Comparison of ENCODE assay signal across 13 cellular contexts in genomic region chr2:15058015-15058414, GRCh38.
DNase-seq lines count a peak whose midpoint lies in the region; ATAC-seq and TF ChIP-seq lines count a peak whose summit lies in the region.
"Had no signal": no experiment of that assay in that cellular context is flagged by ENCODE, and none has a peak within 500 bp of the region (broad histone marks: within the 10 kb centered on the region; RNA-seq: fewer than 3 reads in every experiment).

No MANE protein-coding gene starts in this region.

- 0 out of 2 replicates have a peak, but pooled peaks have one; percentile 24 for TF ChIP-seq RAD21 in HCT116 (IDR thresholded peaks at IDR 0.05; ENCODE audit: low read depth)

- no peaks in the 10 kb centered on the region for H3K9me3 ChIP-seq in HCT116 (ENCODE audit: control insufficient read depth in 1 of 2, insufficient read depth in 1 of 2, low read depth in 1 of 2, low read length in 2 of 2)
- H3K9me3 ChIP-seq: BLaER1, stomach had no signal

- no peak overlapping the region for H3K9ac ChIP-seq in HCT116 (ENCODE audit: low read length)
- H3K9ac ChIP-seq: BLaER1 had no signal

- ATAC-seq in HCT116 (peak; percentile 87), HG03457 (IDR thresholded peaks at IDR 0.05; ENCODE audit: unreplicated experiment) (no peak), GM19455 (IDR thresholded peaks at IDR 0.05; ENCODE audit: unreplicated experiment) (no peak)
- ATAC-seq: natural killer cell, T-helper 17 cell had no signal

- no peaks in the 10 kb centered on the region for H3K9me2 ChIP-seq in HCT116 (ENCODE audit: insufficient read depth)

- no peak overlapping the region for H3K4me3 ChIP-seq in HCT116 (replicated peaks in 1 of 2; ENCODE audit: low read depth in 1 of 2, low read length in 2 of 2)
- H3K4me3 ChIP-seq: BLaER1, stomach had no signal

- H3K4me1 ChIP-seq in HCT116 (ENCODE audit: control insufficient read depth in 1 of 2, insufficient read depth in 2 of 2, low read length in 2 of 2), result no peaks in the 10 kb centered on the region
- H3K4me1 ChIP-seq: BLaER1, stomach had no signal

- H3K27me3 ChIP-seq in HCT116 (ENCODE audit: insufficient read depth, low read length), result peaks cover 33% of the 10 kb centered on the region
- H3K27me3 ChIP-seq: BLaER1, stomach had no signal

- no TSS peak for BruUV-seq in HCT116 (replicated peaks; lab: Mats Ljungman, UMichigan)

- DNase-seq in NCI-H82 (lab: John Stamatoyannopoulos, UW) (peak; percentile 48), NCI-H82 treated with DMSO at 0.1 percent for 48 hours (lab: John Stamatoyannopoulos, UW; ENCODE audit: unreplicated experiment) (no peak), HCT116 (ENCODE audit: low read depth, low spot score) (peak; percentile 12), RKO (ENCODE audit: low spot score) (peak; percentile 22), nephron progenitor cell (no peak), inferior parietal cortex (ENCODE audit: extremely low spot score) (no peak)
- DNase-seq: effector CD8-positive, alpha-beta T cell; natural killer cell; stomach; T-helper 17 cell had no signal

- H3K27me3 Mint-ChIP-seq in nephron progenitor cell (ENCODE audit: low read depth, poor library complexity), result peaks cover 4% of the 10 kb centered on the region

- intact Hi-C loops in HCT116 (cut with micrococcal nuclease), result no loop called here

- H3K4me2 ChIP-seq in HCT116 (ENCODE audit: low read length), result no peak overlapping the region
- H3K4me2 ChIP-seq: BLaER1 had no signal

- no peak for TF ChIP-seq POLR2A in HCT116 (IDR thresholded peaks at IDR 0.05; ENCODE audit: borderline replicate concordance, extremely low read depth, insufficient read depth, insufficient read length)

- H3K36me3 Mint-ChIP-seq in nephron progenitor cell (ENCODE audit: low read depth), result no peaks in the 10 kb centered on the region
- H3K36me3 Mint-ChIP-seq: natural killer cell had no signal

- peaks cover 6% of the 10 kb centered on the region for H3K9me3 Mint-ChIP-seq in nephron progenitor cell

- CTCF ChIA-PET in HCT116 (lab: Charles Lee), result interaction anchor here (1.0 to 1.3 kb wide), 2 partner anchors 38 to 519 kb away, joined by 3 to 4 read pairs; no protein-coding TSS in a partner anchor

- RAD21 ChIA-PET in HCT116 (lab: Charles Lee; ENCODE audit: low non-redundant PET in 1 of 2, low total read pairs in 2 of 2, uncharacterized antibody in 2 of 2, unreplicated experiment in 2 of 2), result no interaction called here

- H3K79me2 ChIP-seq in HCT116 (ENCODE audit: insufficient read depth, low read length), result no peaks in the 10 kb centered on the region

- peaks cover 41% of the 10 kb centered on the region for H3K4me1 Mint-ChIP-seq in nephron progenitor cell
- H3K4me1 Mint-ChIP-seq: natural killer cell, T-helper 17 cell had no signal

- TF ChIP-seq CTCF in HCT116 (IDR thresholded peaks at IDR 0.05 in 2 of 3, conservative IDR thresholded peaks at IDR 0.05 in 1 of 3; ENCODE audit: borderline replicate concordance in 1 of 3, insufficient read depth in 1 of 3, low read depth in 2 of 3, low read length in 2 of 3) (peak; percentile 33 to 71 (median 65); a peak in 5 of 6 replicates), nephron progenitor cell (IDR thresholded peaks at IDR 0.05) (peak; percentile 12)

- H3K27ac ChIP-seq in HCT116 (ENCODE audit: low read depth, low read length), result no peak overlapping the region
- H3K27ac ChIP-seq: BLaER1, stomach had no signal

- POLR2A ChIA-PET in HCT116 (lab: Charles Lee), result no interaction called here

- H3K27ac Mint-ChIP-seq in nephron progenitor cell, result no peak overlapping the region
- H3K27ac Mint-ChIP-seq: natural killer cell, T-helper 17 cell had no signal

- H3K36me3 ChIP-seq in HCT116 (ENCODE audit: control insufficient read depth in 1 of 2, insufficient read depth in 2 of 2, low read length in 2 of 2), result no peaks in the 10 kb centered on the region
- H3K36me3 ChIP-seq: BLaER1, stomach had no signal

- no peak overlapping the region for H3K4me3 Mint-ChIP-seq in nephron progenitor cell
- H3K4me3 Mint-ChIP-seq: natural killer cell, T-helper 17 cell had no signal

- no peak overlapping the region for H2AFZ ChIP-seq in HCT116 (ENCODE audit: low read depth, low read length, poor library complexity, severe bottlenecking)

- H4K20me1 ChIP-seq in HCT116 (ENCODE audit: insufficient read depth), result no peaks in the 10 kb centered on the region
- H4K20me1 ChIP-seq: BLaER1 had no signal

TF ChIP-seq in HCT116, 20 proteins besides CTCF, POLR2A, EP300 and RAD21:
- no peak for TF ChIP-seq REST (IDR thresholded peaks at IDR 0.05; ENCODE audit: low read depth)

Comparison
In these comparisons a context has a peak if more than half of its experiments do, and no peak if none do; other contexts are left out.
1. DNase-seq: peak in NCI-H82 (single experiment), HCT116 (single experiment) and RKO (single experiment); none in NCI-H82 treated with DMSO at 0.1 percent for 48 hours (single experiment), nephron progenitor cell (single experiment) and inferior parietal cortex (single experiment).